ENCODE assay signal across 19 cellular contexts in genomic region chr3:5692446-5692845, GRCh38.
DNase-seq lines count a peak whose midpoint lies in the region; ATAC-seq, FAIRE-seq and TF ChIP-seq lines count a peak whose summit lies in the region.
"Had no signal": no experiment of that assay in that cellular context is flagged by ENCODE, and none has a peak within 500 bp of the region (broad histone marks: within the 10 kb centered on the region; RNA-seq: fewer than 3 reads in every experiment).

No MANE protein-coding gene starts in this region.

- no peak overlapping the region for H2BK12ac ChIP-seq in H1 (ENCODE audit: low read depth, low read length)
- H2BK12ac ChIP-seq in trophoblast cell (ENCODE audit: low read length), result no peak overlapping the region

- H2BK15ac ChIP-seq in H1 (ENCODE audit: low read length), result no peak overlapping the region

- no peak overlapping the region for H2BK20ac ChIP-seq in H1 (ENCODE audit: low read length)

- CTCF ChIA-PET in H1 (lab: Charles Lee; ENCODE audit: partially characterized antibody), result interaction anchor here (1.5 kb wide), 1 partner anchor 39 kb away, joined by 3 read pairs; no protein-coding TSS in a partner anchor

- H3K79me1 ChIP-seq in H1 (ENCODE audit: low read depth, low read length) (no peaks in the 10 kb centered on the region), trophoblast cell (ENCODE audit: low read length) (no peaks in the 10 kb centered on the region)

- no peak for ATAC-seq in activated naive CD8-positive, alpha-beta T cell treated with anti-CD3 and anti-CD28 coated beads, Interleukin-2, amount 50 U/mL, for 24 hours

- no peak overlapping the region for H2AFZ ChIP-seq in H1 (ENCODE audit: low read length)
- H2AFZ ChIP-seq in trophoblast cell (ENCODE audit: insufficient read depth, low read length, poor library complexity), result no peak overlapping the region
- H2AFZ ChIP-seq: GM23248 had no signal

- H3K27ac Mint-ChIP-seq in activated naive CD8-positive, alpha-beta T cell treated with anti-CD3 and anti-CD28 coated beads, Interleukin-2, amount 50 U/mL, for 24 hours, result no peak overlapping the region
- H3K27ac Mint-ChIP-seq: CD4-positive, alpha-beta memory T cell; HFFc6 had no signal

- no peak overlapping the region for H4K12ac ChIP-seq in trophoblast cell (ENCODE audit: low read depth, low read length)

- H4K91ac ChIP-seq in H1 (replicated peaks; ENCODE audit: insufficient read length, low read length) (no peak overlapping the region), trophoblast cell (ENCODE audit: low read depth, low read length) (no peak overlapping the region)

- H3K4ac ChIP-seq in H1 (replicated peaks; ENCODE audit: insufficient read length, low read depth, low read length) (no peak overlapping the region), trophoblast cell (ENCODE audit: low read depth, low read length) (no peak overlapping the region)

- H2AK5ac ChIP-seq in H1 (ENCODE audit: low read depth, low read length) (no peak overlapping the region), trophoblast cell (ENCODE audit: low read length) (no peak overlapping the region)

- H3K18ac ChIP-seq in H1 (ENCODE audit: extremely low read depth, low read length) (no peak overlapping the region), trophoblast cell (ENCODE audit: low read length) (no peak overlapping the region)

- H3K27ac ChIP-seq in SJCRH30, result no peak overlapping the region
- no peak overlapping the region for H3K27ac ChIP-seq in H1 (ENCODE audit: low read depth, low read length)
- H3K27ac ChIP-seq in trophoblast cell (ENCODE audit: low read depth, low read length), result no peak overlapping the region
- H3K27ac ChIP-seq: GM23248 had no signal

- H4K20me1 ChIP-seq in H1 (replicated peaks in 1 of 2; ENCODE audit: control insufficient read depth in 1 of 2, insufficient read depth in 2 of 2, low read length in 2 of 2), result no peaks in the 10 kb centered on the region

- H3K36me3 ChIP-seq in SJCRH30 (no peaks in the 10 kb centered on the region), H1 (ENCODE audit: control insufficient read depth in 2 of 4, insufficient read depth in 4 of 4, low read length in 3 of 4) (no peaks in the 10 kb centered on the region), trophoblast cell (ENCODE audit: control insufficient read depth in 1 of 2, insufficient read depth in 2 of 2, low read length in 2 of 2) (peaks cover 0 to 2% of the 10 kb centered on the region in 2 experiments)
- H3K36me3 ChIP-seq: HAP-1 had no signal

- H2BK5ac ChIP-seq in H1 (ENCODE audit: low read depth, low read length) (no peak overlapping the region), trophoblast cell (ENCODE audit: low read depth, low read length, poor library complexity) (no peak overlapping the region)

- TF ChIP-seq RAD21 in H1 (IDR thresholded peaks at IDR 0.05 in 1 of 2, conservative IDR thresholded peaks at IDR 0.05 in 1 of 2; ENCODE audit: low read depth in 2 of 2, low read length in 2 of 2), result no peak

- H4K8ac ChIP-seq in H1 (ENCODE audit: extremely low read depth, insufficient read depth, low read length) (no peak overlapping the region), trophoblast cell (ENCODE audit: low read depth, low read length) (no peak overlapping the region)

- H3K27me3 Mint-ChIP-seq in activated naive CD8-positive, alpha-beta T cell treated with anti-CD3 and anti-CD28 coated beads, Interleukin-2, amount 50 U/mL, for 24 hours, result no peaks in the 10 kb centered on the region

- no peaks in the 10 kb centered on the region for H3K27me3 ChIP-seq in SJCRH30
- no peaks in the 10 kb centered on the region for H3K27me3 ChIP-seq in H1 (replicated peaks in 1 of 4; ENCODE audit: control insufficient read depth in 3 of 4, extremely low read depth in 1 of 4, insufficient read depth in 3 of 4, low read length in 3 of 4)
- no peaks in the 10 kb centered on the region for H3K27me3 ChIP-seq in trophoblast cell (ENCODE audit: insufficient read depth, low read length)

- H3K4me1 ChIP-seq in SJCRH30, result peaks cover 9% of the 10 kb centered on the region; the same call in 1 of the 2 replicates
- no peaks in the 10 kb centered on the region for H3K4me1 ChIP-seq in H1 (replicated peaks in 1 of 4; ENCODE audit: control insufficient read depth in 3 of 4, insufficient read depth in 4 of 4, low read length in 3 of 4)
- H3K4me1 ChIP-seq in trophoblast cell (ENCODE audit: control insufficient read depth in 1 of 2, insufficient read depth in 2 of 2, low read length in 2 of 2), result no peaks in the 10 kb centered on the region
- H3K4me1 ChIP-seq: HAP-1 had no signal

- no peak overlapping the region for H3K56ac ChIP-seq in H1 (replicated peaks; ENCODE audit: insufficient read length, low read depth, low read length)

- peak; percentile 82 to 88 for DNase-seq in SJCRH30
- DNase-seq in H1 (ENCODE audit: low read depth in 1 of 2, low spot score in 2 of 2), result no peak
- peak; percentile 84 for DNase-seq in islet precursor cell
- peak; percentile 73 to 74 for DNase-seq in trophoblast cell
- no peak for DNase-seq in NCI-H2227 treated with DMSO at 0.1 percent for 48 hours (lab: John Stamatoyannopoulos, UW)
- DNase-seq in stimulated activated CD8-positive, alpha-beta memory T cell treated with anti-CD3 and anti-CD28 coated beads, Interleukin-4, amount 100 ng/mL, for 48 hours, result no peak
- no peak for DNase-seq in activated naive CD8-positive, alpha-beta T cell treated with anti-CD3 and anti-CD28 coated beads, Interleukin-2, amount 50 U/mL, for 24 hours
- no peak for DNase-seq in T-helper 1 cell
- DNase-seq: C1 segment of cervical spinal cord; Calu3; CD4-positive, alpha-beta memory T cell; COR-L47; DMS53; DMS79 treated with DMSO at 0.1 percent for 48 hours; GM23248; HFFc6 had no signal

- H3K9ac ChIP-seq in H1 (replicated peaks in 1 of 4; ENCODE audit: extremely low read depth in 1 of 4, low read depth in 3 of 4, low read length in 3 of 4) (no peak overlapping the region), trophoblast cell (ENCODE audit: low read length) (no peak overlapping the region)
- H3K9ac ChIP-seq: GM23248 had no signal

- WGBS in H1 (ENCODE audit: extremely low coverage in 1 of 2, insufficient coverage in 1 of 2, insufficient read length in 1 of 2, insufficient replicate concordance in 2 of 2, low coverage in 1 of 2, low lambda C conversion rate in 2 of 2, missing lambda C conversion rate in 1 of 2), 2 experiments, result 85% methylated on average over 7 of the region's 7 CpGs; no CpG with 5 or more reads in 1 of the 2 experiments
- WGBS in trophoblast cell (ENCODE audit: extremely low coverage, insufficient coverage, insufficient read length), result no CpG with 5 or more reads among the region's 7 CpGs

- no peak for TF ChIP-seq EP300 in H1 (IDR thresholded peaks at IDR 0.05; ENCODE audit: borderline replicate concordance in 1 of 2, low read depth in 2 of 2, low read length in 2 of 2)

- H3K23me2 ChIP-seq in H1 (ENCODE audit: low read depth, low read length), result no peaks in the 10 kb centered on the region

- POLR2A ChIA-PET in H1 (lab: Charles Lee; ENCODE audit: partially characterized antibody), result no interaction called here

- H3K79me2 ChIP-seq in H1 (ENCODE audit: control insufficient read depth in 1 of 2, insufficient read depth in 2 of 2, low read length in 2 of 2) (no peaks in the 10 kb centered on the region), trophoblast cell (ENCODE audit: control insufficient read depth, insufficient read depth, low read length, poor library complexity) (no peaks in the 10 kb centered on the region)

- TF ChIP-seq POLR2A in H1 (IDR thresholded peaks at IDR 0.05; ENCODE audit: control extremely low read depth in 1 of 2, low read depth in 2 of 2, low read length in 2 of 2), result no peak

- H2BK120ac ChIP-seq in H1 (replicated peaks; ENCODE audit: low read depth, low read length) (no peak overlapping the region), trophoblast cell (ENCODE audit: insufficient read depth, low read length, poor library complexity) (no peak overlapping the region)

- no peak for TF ChIP-seq CTCF in H1 (IDR thresholded peaks at IDR 0.05; ENCODE audit: control extremely low read depth in 1 of 3, insufficient read depth in 1 of 3, low read depth in 1 of 3, low read length in 3 of 3)

- no peaks in the 10 kb centered on the region for H3K4me1 Mint-ChIP-seq in activated naive CD8-positive, alpha-beta T cell treated with anti-CD3 and anti-CD28 coated beads, Interleukin-2, amount 50 U/mL, for 24 hours
- H3K4me1 Mint-ChIP-seq: CD4-positive, alpha-beta memory T cell had no signal

- H3K4me3 Mint-ChIP-seq in activated naive CD8-positive, alpha-beta T cell treated with anti-CD3 and anti-CD28 coated beads, Interleukin-2, amount 50 U/mL, for 24 hours, result no peak overlapping the region
- H3K4me3 Mint-ChIP-seq: CD4-positive, alpha-beta memory T cell; HFFc6 had no signal

- H3K14ac ChIP-seq in H1 (ENCODE audit: insufficient read length), result no peak overlapping the region
- no peak overlapping the region for H3K14ac ChIP-seq in trophoblast cell (ENCODE audit: low read length)

- H4K5ac ChIP-seq in H1 (ENCODE audit: insufficient read length, low read depth, low read length), result no peak overlapping the region

- no peak for FAIRE-seq in H1 (lab: Jason Lieb, UNC)
- FAIRE-seq: G401.6, GM12892 had no signal

- no peak overlapping the region for H3K4me2 ChIP-seq in H1 (ENCODE audit: insufficient read depth in 1 of 2, low read depth in 2 of 2, low read length in 2 of 2)
- H3K4me2 ChIP-seq in trophoblast cell (ENCODE audit: low read length), result no peak overlapping the region

- H3K4me3 ChIP-seq in SJCRH30 (no peak overlapping the region), H1 (ENCODE audit: extremely low read depth in 1 of 4, insufficient read depth in 2 of 4, low read depth in 3 of 4, low read length in 4 of 4) (no peak overlapping the region), trophoblast cell (ENCODE audit: low read depth, low read length) (no peak overlapping the region)
- H3K4me3 ChIP-seq: GM23248, HAP-1 had no signal

- H3K36me3 Mint-ChIP-seq in activated naive CD8-positive, alpha-beta T cell treated with anti-CD3 and anti-CD28 coated beads, Interleukin-2, amount 50 U/mL, for 24 hours (ENCODE audit: low read depth), result no peaks in the 10 kb centered on the region
- H3K36me3 Mint-ChIP-seq: CD4-positive, alpha-beta memory T cell had no signal

- peaks cover 24% of the 10 kb centered on the region for H3K9me3 Mint-ChIP-seq in activated naive CD8-positive, alpha-beta T cell treated with anti-CD3 and anti-CD28 coated beads, Interleukin-2, amount 50 U/mL, for 24 hours

- H3K23ac ChIP-seq in H1 (ENCODE audit: insufficient read length) (no peak overlapping the region), trophoblast cell (ENCODE audit: low read length) (no peak overlapping the region)

- H3K9me3 ChIP-seq in SJCRH30 (replicated peaks) (peaks cover 6% of the 10 kb centered on the region; the same call in 1 of the 2 replicates), H1 (ENCODE audit: insufficient read depth in 2 of 2, low read depth in 1 of 2, low read length in 1 of 2) (no peaks in the 10 kb centered on the region), trophoblast cell (ENCODE audit: insufficient read depth, low read depth, low read length) (peaks cover 7% of the 10 kb centered on the region)
- H3K9me3 ChIP-seq: HAP-1 had no signal

Comparison
In these comparisons a context has a peak if more than half of its experiments do, and no peak if none do; other contexts are left out.
1. DNase-seq: peak in SJCRH30 (2 of 2), islet precursor cell (single experiment) and trophoblast cell (2 of 2); none in H1 (0 of 2), NCI-H2227 treated with DMSO at 0.1 percent for 48 hours (single experiment), stimulated activated CD8-positive, alpha-beta memory T cell treated with anti-CD3 and anti-CD28 coated beads, Interleukin-4, amount 100 ng/mL, for 48 hours (single experiment), activated naive CD8-positive, alpha-beta T cell treated with anti-CD3 and anti-CD28 coated beads, Interleukin-2, amount 50 U/mL, for 24 hours (single experiment) and T-helper 1 cell (0 of 5).